Comparison of ENCODE assay signal across 8 cellular contexts in genomic region chr1:37478451-37478871, GRCh38. TPM values are rescaled to one million over a fixed set of nuclear protein-coding genes. Genes with fewer than 3 reads are reported as not detected.
A peak's percentile ranks its signal among the peaks of the same experiment; 100 is the strongest.
DNase-seq lines count a peak whose midpoint lies in the region; ATAC-seq and TF ChIP-seq lines count a peak whose summit lies in the region.

No MANE protein-coding gene starts in this region.

- ATAC-seq in T-helper 17 cell = peak; percentile 3
- ATAC-seq in omental fat pad (ENCODE audit: low FRiP score) = no peak
- no peak for ATAC-seq in GM21381 (IDR thresholded peaks at IDR 0.05; ENCODE audit: unreplicated experiment)

- peaks cover 10% of the 10 kb centered on the region for H3K36me3 Mint-ChIP-seq in T-helper 17 cell (ENCODE audit: low read depth)
- H3K36me3 Mint-ChIP-seq in dendritic cell treated with granulocyte-macrophage colony-stimulating factor and Interleukin-4, amounts not matched to agents 40 ng/mL and 50 ng/mL, for 4 days (ENCODE audit: low read depth) = peaks cover 89% of the 10 kb centered on the region

- no peaks in the 10 kb centered on the region for H3K27me3 Mint-ChIP-seq in T-helper 17 cell
- no peaks in the 10 kb centered on the region for H3K27me3 Mint-ChIP-seq in dendritic cell treated with granulocyte-macrophage colony-stimulating factor and Interleukin-4, amounts not matched to agents 40 ng/mL and 50 ng/mL, for 4 days

- H3K27ac Mint-ChIP-seq in T-helper 17 cell = peak overlapping the region; percentile 99
- H3K27ac Mint-ChIP-seq in dendritic cell treated with granulocyte-macrophage colony-stimulating factor and Interleukin-4, amounts not matched to agents 40 ng/mL and 50 ng/mL, for 4 days = peak overlapping the region; percentile 82

- H3K4me1 Mint-ChIP-seq in T-helper 17 cell = peaks cover 40% of the 10 kb centered on the region
- H3K4me1 Mint-ChIP-seq in dendritic cell treated with granulocyte-macrophage colony-stimulating factor and Interleukin-4, amounts not matched to agents 40 ng/mL and 50 ng/mL, for 4 days (ENCODE audit: low read depth) = peaks cover 73% of the 10 kb centered on the region

- TF ChIP-seq CTCF in sigmoid colon (IDR thresholded peaks at IDR 0.05) (no peak), omental fat pad (IDR thresholded peaks at IDR 0.05) (no peak), GM13977 (IDR thresholded peaks at IDR 0.05; ENCODE audit: extremely low read depth, insufficient read depth, missing control alignments) (no peak)

- DNase-seq in T-helper 17 cell = no peak
- no peak for DNase-seq in sigmoid colon
- no peak for DNase-seq in omental fat pad (ENCODE audit: low spot score)
- no peak for DNase-seq in GM13977 (ENCODE audit: low spot score)
- no peak for DNase-seq in D341Med (ENCODE audit: low spot score)

- peaks cover 14 to 41% (median 34%) of the 10 kb centered on the region in 4 donors for H3K36me3 ChIP-seq in sigmoid colon

- H3K9me3 Mint-ChIP-seq in dendritic cell treated with granulocyte-macrophage colony-stimulating factor and Interleukin-4, amounts not matched to agents 40 ng/mL and 50 ng/mL, for 4 days = no peaks in the 10 kb centered on the region

- TF ChIP-seq POLR2A in GM15510 (IDR thresholded peaks at IDR 0.05; ENCODE audit: borderline replicate concordance, extremely low read depth, insufficient read length) (peak; percentile 37), sigmoid colon (IDR thresholded peaks at IDR 0.05) (no peak)

- H3K4me3 ChIP-seq in sigmoid colon = peak overlapping the region in 1 of 4 donors; percentile 77

- in situ Hi-C loops in GM13977 (cut with MboI; ENCODE audit: low pct_unique_long_range_greater_than_20kb, low sequenced_read_pairs, unreplicated experiment) = no loop called here

- peak overlapping the region; percentile 97 for H3K4me3 Mint-ChIP-seq in T-helper 17 cell
- H3K4me3 Mint-ChIP-seq in dendritic cell treated with granulocyte-macrophage colony-stimulating factor and Interleukin-4, amounts not matched to agents 40 ng/mL and 50 ng/mL, for 4 days = peak overlapping the region; percentile 83

- WGBS in sigmoid colon, 2 donors = 57 to 66% methylated on average over 8 of the region's 8 CpGs

- no peak for TF ChIP-seq EP300 in sigmoid colon (IDR thresholded peaks at IDR 0.05)

- H3K4me1 ChIP-seq in sigmoid colon = peaks cover 0 to 65% (median 64%) of the 10 kb centered on the region in 4 donors

- H3K9me3 ChIP-seq in T-helper 17 cell (ENCODE audit: control insufficient read depth, low read length, poor library complexity, severe bottlenecking) = no peaks in the 10 kb centered on the region
- no peaks in the 10 kb centered on the region for H3K9me3 ChIP-seq in sigmoid colon

- intact Hi-C loops in dendritic cell treated with granulocyte-macrophage colony-stimulating factor and Interleukin-4, amounts not matched to agents 40 ng/mL and 50 ng/mL, for 4 days (cut with micrococcal nuclease) = loop anchor here (10.0 kb wide), 2 partner anchors 116 to 216 kb away; partner anchors contain the start of genes CDCA8 and GNL2
- intact Hi-C loops in sigmoid colon (cut with DNase I) = loop anchor here (10.0 kb wide), 1 partner anchor 526 kb away; the partner anchor contains the start of gene FHL3

- H3K27ac ChIP-seq in sigmoid colon = peak overlapping the region; percentile 94 to 99 (median 96)

- H3K27me3 ChIP-seq in sigmoid colon = no peaks in the 10 kb centered on the region

RNA-seq across cellular contexts. Expression of gene ZC3H12A, which starts 4.1 kb away (rescaled TPM):
- total RNA-seq in T-helper 17 cell (100 to 1,000 TPM; 166 to 170 TPM), sigmoid colon (10 to 100 TPM in 1 of 4 donors, 1 to 10 TPM in 3; 7.4 to 25.8 (median 8.5) TPM), omental fat pad (100 to 1,000 TPM in 1 of 4 donors, 10 to 100 TPM in 2, 1 to 10 TPM in 1; 9.9 to 137 (median 30.4) TPM)
- 10 to 100 TPM; 14.4 to 72.4 (median 15.3) TPM for polyA plus RNA-seq in sigmoid colon

RNA-seq across cellular contexts. Expression of gene MEAF6, which starts 36.1 kb away (rescaled TPM):
- total RNA-seq in T-helper 17 cell (10 to 100 TPM; 54.7 to 58.0 TPM), sigmoid colon (10 to 100 TPM; 64.0 to 84.5 (median 79.9) TPM), omental fat pad (10 to 100 TPM; 56.2 to 87.2 (median 61.5) TPM)
- polyA plus RNA-seq in sigmoid colon = 10 to 100 TPM; 43.0 to 51.6 (median 50.5) TPM
